Comparison of ENCODE assay signal across 3 cellular contexts in the genomic region with DNA sequence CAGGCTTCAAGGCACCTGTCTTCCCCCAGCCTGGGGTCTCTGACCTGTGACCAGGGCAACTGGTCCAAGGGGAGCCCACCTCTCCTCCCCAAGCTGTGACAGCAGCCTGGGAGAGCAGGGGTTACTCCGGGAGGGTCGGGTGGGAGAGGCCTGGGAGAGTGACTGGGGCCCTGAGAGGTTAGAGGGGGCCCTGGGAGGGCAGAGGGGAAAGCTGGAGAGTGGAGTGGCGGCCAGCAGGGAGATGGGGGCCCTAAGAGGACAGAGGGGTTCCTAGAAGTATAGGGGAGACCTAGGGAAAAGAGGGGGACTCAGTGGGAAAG.
TF ChIP-seq lines count a peak whose summit lies in the region.

No MANE protein-coding gene starts in this region.

TF ChIP-seq in SK-N-SH, 30 proteins besides CTCF, POLR2A, EP300 and RAD21:
- TF ChIP-seq YY1 (IDR thresholded peaks at IDR 0.05; ENCODE audit: low read depth) (no peak), MXI1 (IDR thresholded peaks at IDR 0.05; ENCODE audit: low read depth, low read length) (no peak), JUND (IDR thresholded peaks at IDR 0.05) (no peak), GABPA (IDR thresholded peaks at IDR 0.05; ENCODE audit: low read depth) (no peak), SMC3 (IDR thresholded peaks at IDR 0.05; ENCODE audit: low read depth, low read length) (no peak), TAF1 (IDR thresholded peaks at IDR 0.05; ENCODE audit: borderline replicate concordance, low read depth, low read length) (no peak)
- TF ChIP-seq, protein P1, sequence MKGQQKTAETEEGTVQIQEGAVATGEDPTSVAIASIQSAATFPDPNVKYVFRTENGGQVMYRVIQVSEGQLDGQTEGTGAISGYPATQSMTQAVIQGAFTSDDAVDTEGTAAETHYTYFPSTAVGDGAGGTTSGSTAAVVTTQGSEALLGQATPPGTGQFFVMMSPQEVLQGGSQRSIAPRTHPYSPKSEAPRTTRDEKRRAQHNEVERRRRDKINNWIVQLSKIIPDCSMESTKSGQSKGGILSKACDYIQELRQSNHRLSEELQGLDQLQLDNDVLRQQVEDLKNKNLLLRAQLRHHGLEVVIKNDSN (IDR thresholded peaks at IDR 0.05; ENCODE audit: borderline replicate concordance, low read depth): no peak
- TF ChIP-seq, protein P2, sequence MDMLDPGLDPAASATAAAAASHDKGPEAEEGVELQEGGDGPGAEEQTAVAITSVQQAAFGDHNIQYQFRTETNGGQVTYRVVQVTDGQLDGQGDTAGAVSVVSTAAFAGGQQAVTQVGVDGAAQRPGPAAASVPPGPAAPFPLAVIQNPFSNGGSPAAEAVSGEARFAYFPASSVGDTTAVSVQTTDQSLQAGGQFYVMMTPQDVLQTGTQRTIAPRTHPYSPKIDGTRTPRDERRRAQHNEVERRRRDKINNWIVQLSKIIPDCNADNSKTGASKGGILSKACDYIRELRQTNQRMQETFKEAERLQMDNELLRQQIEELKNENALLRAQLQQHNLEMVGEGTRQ (IDR thresholded peaks at IDR 0.05; ENCODE audit: borderline replicate concordance, low read depth, low read length): no peak
- TF ChIP-seq, protein P3, sequence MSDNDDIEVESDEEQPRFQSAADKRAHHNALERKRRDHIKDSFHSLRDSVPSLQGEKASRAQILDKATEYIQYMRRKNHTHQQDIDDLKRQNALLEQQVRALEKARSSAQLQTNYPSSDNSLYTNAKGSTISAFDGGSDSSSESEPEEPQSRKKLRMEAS (IDR thresholded peaks at IDR 0.05; ENCODE audit: low read depth): no peak
- TF ChIP-seq, protein P4, sequence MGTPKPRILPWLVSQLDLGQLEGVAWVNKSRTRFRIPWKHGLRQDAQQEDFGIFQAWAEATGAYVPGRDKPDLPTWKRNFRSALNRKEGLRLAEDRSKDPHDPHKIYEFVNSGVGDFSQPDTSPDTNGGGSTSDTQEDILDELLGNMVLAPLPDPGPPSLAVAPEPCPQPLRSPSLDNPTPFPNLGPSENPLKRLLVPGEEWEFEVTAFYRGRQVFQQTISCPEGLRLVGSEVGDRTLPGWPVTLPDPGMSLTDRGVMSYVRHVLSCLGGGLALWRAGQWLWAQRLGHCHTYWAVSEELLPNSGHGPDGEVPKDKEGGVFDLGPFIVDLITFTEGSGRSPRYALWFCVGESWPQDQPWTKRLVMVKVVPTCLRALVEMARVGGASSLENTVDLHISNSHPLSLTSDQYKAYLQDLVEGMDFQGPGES (IDR thresholded peaks at IDR 0.05; ENCODE audit: low read depth, low read length): no peak

TF ChIP-seq in SK-N-SH treated with all-trans-retinoic acid at 6 μM for 48 hours, 23 proteins besides CTCF, POLR2A, EP300 and RAD21:
- no peak for TF ChIP-seq BACH2 (CRISPR knock-in tag; IDR thresholded peaks at IDR 0.05; ENCODE audit: borderline replicate concordance)
- no peak for TF ChIP-seq ESRRG (CRISPR knock-in tag; IDR thresholded peaks at IDR 0.05)
- TF ChIP-seq CSDC2 (CRISPR knock-in tag; IDR thresholded peaks at IDR 0.05): no peak
- TF ChIP-seq, protein P5, sequence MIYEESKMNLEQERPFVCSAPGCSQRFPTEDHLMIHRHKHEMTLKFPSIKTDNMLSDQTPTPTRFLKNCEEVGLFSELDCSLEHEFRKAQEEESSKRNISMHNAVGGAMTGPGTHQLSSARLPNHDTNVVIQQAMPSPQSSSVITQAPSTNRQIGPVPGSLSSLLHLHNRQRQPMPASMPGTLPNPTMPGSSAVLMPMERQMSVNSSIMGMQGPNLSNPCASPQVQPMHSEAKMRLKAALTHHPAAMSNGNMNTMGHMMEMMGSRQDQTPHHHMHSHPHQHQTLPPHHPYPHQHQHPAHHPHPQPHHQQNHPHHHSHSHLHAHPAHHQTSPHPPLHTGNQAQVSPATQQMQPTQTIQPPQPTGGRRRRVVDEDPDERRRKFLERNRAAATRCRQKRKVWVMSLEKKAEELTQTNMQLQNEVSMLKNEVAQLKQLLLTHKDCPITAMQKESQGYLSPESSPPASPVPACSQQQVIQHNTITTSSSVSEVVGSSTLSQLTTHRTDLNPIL (CRISPR knock-in tag; IDR thresholded peaks at IDR 0.05; ENCODE audit: low read depth): no peak
- TF ChIP-seq, protein P6, sequence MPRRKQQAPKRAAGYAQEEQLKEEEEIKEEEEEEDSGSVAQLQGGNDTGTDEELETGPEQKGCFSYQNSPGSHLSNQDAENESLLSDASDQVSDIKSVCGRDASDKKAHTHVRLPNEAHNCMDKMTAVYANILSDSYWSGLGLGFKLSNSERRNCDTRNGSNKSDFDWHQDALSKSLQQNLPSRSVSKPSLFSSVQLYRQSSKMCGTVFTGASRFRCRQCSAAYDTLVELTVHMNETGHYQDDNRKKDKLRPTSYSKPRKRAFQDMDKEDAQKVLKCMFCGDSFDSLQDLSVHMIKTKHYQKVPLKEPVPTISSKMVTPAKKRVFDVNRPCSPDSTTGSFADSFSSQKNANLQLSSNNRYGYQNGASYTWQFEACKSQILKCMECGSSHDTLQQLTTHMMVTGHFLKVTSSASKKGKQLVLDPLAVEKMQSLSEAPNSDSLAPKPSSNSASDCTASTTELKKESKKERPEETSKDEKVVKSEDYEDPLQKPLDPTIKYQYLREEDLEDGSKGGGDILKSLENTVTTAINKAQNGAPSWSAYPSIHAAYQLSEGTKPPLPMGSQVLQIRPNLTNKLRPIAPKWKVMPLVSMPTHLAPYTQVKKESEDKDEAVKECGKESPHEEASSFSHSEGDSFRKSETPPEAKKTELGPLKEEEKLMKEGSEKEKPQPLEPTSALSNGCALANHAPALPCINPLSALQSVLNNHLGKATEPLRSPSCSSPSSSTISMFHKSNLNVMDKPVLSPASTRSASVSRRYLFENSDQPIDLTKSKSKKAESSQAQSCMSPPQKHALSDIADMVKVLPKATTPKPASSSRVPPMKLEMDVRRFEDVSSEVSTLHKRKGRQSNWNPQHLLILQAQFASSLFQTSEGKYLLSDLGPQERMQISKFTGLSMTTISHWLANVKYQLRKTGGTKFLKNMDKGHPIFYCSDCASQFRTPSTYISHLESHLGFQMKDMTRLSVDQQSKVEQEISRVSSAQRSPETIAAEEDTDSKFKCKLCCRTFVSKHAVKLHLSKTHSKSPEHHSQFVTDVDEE (CRISPR knock-in tag; IDR thresholded peaks at IDR 0.05): no peak
- TF ChIP-seq GLIS3 (CRISPR knock-in tag; IDR thresholded peaks at IDR 0.05): no peak
- no peak for TF ChIP-seq ZC3H10 (CRISPR knock-in tag; IDR thresholded peaks at IDR 0.05)
- TF ChIP-seq OSR1 (CRISPR knock-in tag; IDR thresholded peaks at IDR 0.05): no peak
- no peak for TF ChIP-seq PPARA (CRISPR knock-in tag; IDR thresholded peaks at IDR 0.05; ENCODE audit: borderline replicate concordance)

TF ChIP-seq in H1, 55 proteins besides CTCF, POLR2A, EP300 and RAD21:
- TF ChIP-seq ASH2L (IDR thresholded peaks at IDR 0.05; ENCODE audit: low read length) (no peak), FOSL1 (IDR thresholded peaks at IDR 0.05; ENCODE audit: insufficient read depth, low read depth, low read length) (no peak), TEAD4 (IDR thresholded peaks at IDR 0.05; ENCODE audit: low read depth, low read length) (no peak), CBX8 (IDR thresholded peaks at IDR 0.05; ENCODE audit: borderline replicate concordance, low read depth, low read length) (no peak), KDM5A (IDR thresholded peaks at IDR 0.05; ENCODE audit: low read length) (no peak), YY1 (IDR thresholded peaks at IDR 0.05; ENCODE audit: low read depth, low read length) (no peak), EZH2 (IDR thresholded peaks at IDR 0.05; ENCODE audit: low read depth, low read length, severe bottlenecking) (no peak), NANOG (IDR thresholded peaks at IDR 0.05; ENCODE audit: insufficient read depth, low read depth, low read length, poor library complexity, severe bottlenecking) (no peak), SUZ12 (IDR thresholded peaks at IDR 0.05; ENCODE audit: low read length) (no peak), SP1 (IDR thresholded peaks at IDR 0.05; ENCODE audit: low read depth, low read length) (no peak)
